In the genomic region with DNA sequence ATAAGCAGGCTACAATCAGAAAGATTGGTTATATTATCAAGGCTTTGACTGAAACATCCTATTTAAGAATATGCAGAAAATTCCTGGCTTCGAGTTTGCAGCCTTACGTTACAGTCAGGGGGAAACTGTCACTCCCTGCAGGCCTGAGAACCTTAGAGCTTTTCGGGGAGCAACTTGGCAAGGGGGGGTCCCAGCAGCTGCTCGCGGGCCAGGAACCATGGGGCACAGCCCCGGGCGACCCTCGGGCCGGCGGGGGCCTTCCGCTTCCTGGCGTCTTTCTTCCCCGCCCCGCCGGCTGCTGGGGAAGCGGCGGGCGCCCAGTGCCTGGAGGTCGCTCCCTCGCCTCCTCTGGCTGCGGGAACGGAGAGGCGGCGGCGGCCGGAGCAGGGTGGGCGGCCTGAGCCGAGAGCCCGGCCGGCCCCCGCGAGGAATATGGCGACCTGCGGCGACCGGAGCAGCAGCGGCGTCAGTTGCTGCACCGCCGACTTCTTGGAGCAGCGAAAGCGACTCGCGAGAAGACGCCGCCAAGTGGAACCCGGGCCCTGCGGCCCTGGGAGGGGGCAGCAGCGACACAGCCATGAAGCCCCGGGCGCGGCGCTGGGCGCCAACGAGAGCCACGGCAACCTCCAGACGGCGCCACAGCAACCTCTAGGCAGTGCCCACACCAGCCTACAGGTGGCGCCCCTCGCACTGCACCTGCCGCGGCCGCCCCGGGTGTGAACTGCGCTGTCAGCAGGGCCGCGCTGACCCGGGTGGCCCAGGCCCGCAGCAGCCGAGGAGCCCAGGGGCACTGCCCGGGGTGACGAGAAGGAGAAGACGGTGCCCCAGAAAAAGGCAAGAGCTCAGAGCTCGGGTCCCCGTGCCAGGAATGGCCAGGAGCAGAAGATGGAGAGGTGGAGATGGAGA, we compare ENCODE assay signal across 9 cellular contexts. TPM values are rescaled to one million over a fixed set of nuclear protein-coding genes. Genes with fewer than 3 reads are reported as not detected.
DNase-seq lines count a peak whose midpoint lies in the region; ATAC-seq, FAIRE-seq and TF ChIP-seq lines count a peak whose summit lies in the region.
"Not testable (repeated sequence)": the region's sequence is repeated elsewhere in the genome, so short reads cannot be mapped to it uniquely, and the experiment has no call there.
"Had no signal": no experiment of that assay in that cellular context is flagged by ENCODE, and none has a peak within 500 bp of the region (broad histone marks: within the 10 kb centered on the region; RNA-seq: fewer than 3 reads in every experiment).

No MANE protein-coding gene starts in this region.

- no CpG with 5 or more reads among the region's 75 CpGs for WGBS in K562 (ENCODE audit: insufficient coverage, low coverage, missing lambda C conversion rate)
- WGBS in right lobe of liver (ENCODE audit: insufficient coverage, low coverage, low lambda C conversion rate, missing lambda C conversion rate), result no CpG with 5 or more reads among the region's 75 CpGs
- 3% methylated on average over 5 of the region's 75 CpGs; no CpG with 5 or more reads in 1 of the 2 donors for WGBS in transverse colon (ENCODE audit: low coverage in 1 of 2), 2 donors

- not testable (repeated sequence) for H3K9me3 ChIP-seq in K562 (replicated peaks; ENCODE audit: control insufficient read depth, insufficient read depth, low read depth, low read length); right lobe of liver; transverse colon

- not testable (repeated sequence) for H2AFZ ChIP-seq in K562 (ENCODE audit: low read depth, low read length)

- H3K9me1 ChIP-seq in K562 (ENCODE audit: control insufficient read depth, insufficient read depth, low read length), result not testable (repeated sequence)

- H4K20me1 ChIP-seq in K562 (replicated peaks; ENCODE audit: control insufficient read depth, insufficient read depth, low read length), result not testable (repeated sequence)

- not testable (repeated sequence) for H3K4me2 ChIP-seq in K562 (ENCODE audit: insufficient read depth, low read length)

- in situ Hi-C loops in K562 (cut with MboI); transverse colon (cut with MboI; ENCODE audit: low pct_ligation_motif_present in 1 of 4, low pct_unique_long_range_greater_than_20kb in 1 of 4, low sequenced_read_pairs in 3 of 4): not testable (repeated sequence)

- H3K27ac ChIP-seq in K562 (ENCODE audit: extremely low read depth, low read depth, low read length); right lobe of liver; transverse colon: not testable (repeated sequence)

- not testable (repeated sequence) for H3K9ac ChIP-seq in K562 (ENCODE audit: insufficient read depth in 1 of 2, low read depth in 2 of 2, low read length in 2 of 2)

- intact Hi-C loops in K562 (cut with micrococcal nuclease); right lobe of liver (cut with DNase I); transverse colon (cut with DNase I; ENCODE audit: low total_unique reads): not testable (repeated sequence)

- H3K4me1 ChIP-seq in K562 (replicated peaks in 1 of 2; ENCODE audit: control insufficient read depth in 2 of 2, insufficient read depth in 2 of 2, low read length in 2 of 2); right lobe of liver; transverse colon: not testable (repeated sequence)

- not testable (repeated sequence) for TF ChIP-seq CTCF in K562 (IDR thresholded peaks at IDR 0.05 in 2 of 3, conservative IDR thresholded peaks at IDR 0.05 in 1 of 3; ENCODE audit: insufficient read depth in 2 of 3, low read depth in 1 of 3, low read length in 3 of 3)
- peak in 1 of 4 donors; percentile 19 for TF ChIP-seq CTCF in right lobe of liver (IDR thresholded peaks at IDR 0.05)
- TF ChIP-seq CTCF in transverse colon (IDR thresholded peaks at IDR 0.05), result peak in 2 of 5 experiments; percentile 9 to 15

- not testable (repeated sequence) for BruUV-seq in K562 (replicated peaks; lab: Mats Ljungman, UMichigan)

- DNase-seq in T-helper 9 cell (peak; percentile 2), transverse colon (peak; percentile 6)
- DNase-seq in K562 (ENCODE audit: extremely low read depth in 1 of 4, low spot score in 3 of 4); right lobe of liver: not testable (repeated sequence)

- ATAC-seq in GM18502 (IDR thresholded peaks at IDR 0.05; ENCODE audit: poor library complexity, unreplicated experiment) (peak; percentile 86), GM19455 (IDR thresholded peaks at IDR 0.05; ENCODE audit: unreplicated experiment) (peak; percentile 92), HG02610 (IDR thresholded peaks at IDR 0.05; ENCODE audit: unreplicated experiment) (peak; percentile 93), HG03159 (IDR thresholded peaks at IDR 0.05; ENCODE audit: unreplicated experiment) (peak; percentile 84), K562 (peak; percentile 99), right lobe of liver (peak; percentile 99 to 100 (median 99))

- POLR2A ChIA-PET in K562 (lab: Yijun Ruan, JAX), result not testable (repeated sequence)

- not testable (repeated sequence) for TF ChIP-seq POLR2A in K562 (conservative IDR thresholded peaks at IDR 0.05); right lobe of liver (IDR thresholded peaks at IDR 0.05); transverse colon (IDR thresholded peaks at IDR 0.05)

- not testable (repeated sequence) for H3K79me2 ChIP-seq in K562 (ENCODE audit: control insufficient read depth, insufficient read depth, low read length)

- CTCF ChIA-PET in K562 (lab: Yijun Ruan, JAX; ENCODE audit: low intra/inter-chr PET ratio), result not testable (repeated sequence)

- TF ChIP-seq RAD21 in K562 (CRISPR knock-in tag; conservative IDR thresholded peaks at IDR 0.05 in 1 of 2, IDR thresholded peaks at IDR 0.05 in 1 of 2), result not testable (repeated sequence)

- H3K4me3 ChIP-seq in K562, right lobe of liver: not testable (repeated sequence)
- peak overlapping the region in 1 of 4 donors; percentile 28 for H3K4me3 ChIP-seq in transverse colon

- not testable (repeated sequence) for TF ChIP-seq EP300 in K562 (IDR thresholded peaks at IDR 0.05; ENCODE audit: low read length); transverse colon (IDR thresholded peaks at IDR 0.05; ENCODE audit: low read depth)

- H3K27me3 ChIP-seq in K562 (ENCODE audit: control insufficient read depth in 2 of 2, insufficient read depth in 2 of 2, low read length in 2 of 2); right lobe of liver; transverse colon: not testable (repeated sequence)

- H3K36me3 ChIP-seq in K562 (ENCODE audit: control insufficient read depth, insufficient read depth, low read length); right lobe of liver; transverse colon: not testable (repeated sequence)

- not testable (repeated sequence) for FAIRE-seq in K562 (lab: Jason Lieb, UNC)

RNA-seq across cellular contexts. Expression of gene NPIPB6, which starts 1.2 kb away (rescaled TPM):
- total RNA-seq in K562 (2011; cell fraction: chromatin; rRNA removed; ENCODE audit: low replicate concordance), result 4.3 and 23.5 TPM in 2 replicates
- total RNA-seq in K562 (2011; cell fraction: nucleolus; rRNA removed), result 1.3 TPM in 1 of 2 replicates, not detected in the other
- 6.6 and 11.0 TPM in 2 replicates for total RNA-seq in K562 (2011; cell fraction: nucleoplasm; rRNA removed)
- total RNA-seq in K562 (2014; rRNA removed), result not detected in 2 replicates
- 0.91 TPM in 1 of 2 replicates, not detected in the other for total RNA-seq in K562 (2014; rRNA removed; fragmentation: Illumina TruSeq; extraction: Trizol)
- 0.72 TPM in 1 of 2 replicates, not detected in the other for total RNA-seq in K562 (2015; rRNA removed; fragmentation: Illumina TruSeq; extraction: Trizol)
- 0.18 and 1.5 TPM in 2 replicates for total RNA-seq in K562 (2021)
- 0.09 and 0.24 TPM in 2 replicates for polyA plus RNA-seq in K562 (2011; rRNA removed)
- polyA plus RNA-seq in K562 (2011; cell fraction: cytosol; rRNA removed), result 0.09 TPM in 1 of 2 replicates, not detected in the other
- polyA plus RNA-seq in K562 (2011; cell fraction: nucleus; rRNA removed), result 0.56 and 0.88 TPM in 2 replicates
- polyA plus RNA-seq in K562 (2012), result 0.16 and 0.58 TPM in 2 replicates
- polyA plus RNA-seq in K562 (2014; fragmentation: Illumina TruSeq; extraction: Trizol), result 0.35 and 0.67 TPM in 2 replicates
- polyA plus RNA-seq in K562 (2014; fragmentation: Nextera tagmentation; extraction: Ambion mirVana), result under 1 TPM; 0.03 TPM
- 0.56 and 0.96 TPM in 2 replicates for polyA plus RNA-seq in K562 (2014; rRNA removed)
- polyA minus RNA-seq in K562 (2011; rRNA and poly(A)+ RNA removed), result 0.91 TPM in 1 of 2 replicates, not detected in the other
- 0.86 TPM in 1 of 2 replicates, not detected in the other for polyA minus RNA-seq in K562 (2011; cell fraction: cytosol; rRNA and poly(A)+ RNA removed)
- polyA minus RNA-seq in K562 (2011; cell fraction: nucleus; rRNA and poly(A)+ RNA removed), result 1.2 and 2.3 TPM in 2 replicates
- total RNA-seq in right lobe of liver, result 1 to 10 TPM in 1 of 6 experiments, under 1 TPM in 3, not detected in 2; 0.47 to 2.4 (median 0.72) TPM
- 10 to 100 TPM in 1 of 4 donors, 1 to 10 TPM in 1, not detected in 2; 5.8 to 12.7 TPM for total RNA-seq in transverse colon
- total RNA-seq: LHCN-M2 had no signal

RNA-seq across cellular contexts. Expression of gene EIF3CL, which starts 39.1 kb away (rescaled TPM):
- total RNA-seq in K562 (2011; cell fraction: chromatin; rRNA removed; ENCODE audit: low replicate concordance), result 35.0 and 124 TPM in 2 replicates
- total RNA-seq in K562 (2011; cell fraction: nucleolus; rRNA removed), result 103 and 124 TPM in 2 replicates
- total RNA-seq in K562 (2011; cell fraction: nucleoplasm; rRNA removed), result 58.5 and 82.2 TPM in 2 replicates
- total RNA-seq in K562 (2014; rRNA removed), result 85.4 and 89.8 TPM in 2 replicates
- 30.7 and 40.1 TPM in 2 replicates for total RNA-seq in K562 (2014; rRNA removed; fragmentation: Illumina TruSeq; extraction: Trizol)
- total RNA-seq in K562 (2015; rRNA removed; fragmentation: Illumina TruSeq; extraction: Trizol), result 88.1 and 88.2 TPM in 2 replicates
- total RNA-seq in K562 (2021), result 78.1 and 112 TPM in 2 replicates
- 130 and 155 TPM in 2 replicates for polyA plus RNA-seq in K562 (2011; rRNA removed)
- polyA plus RNA-seq in K562 (2011; cell fraction: cytosol; rRNA removed), result 215 and 296 TPM in 2 replicates
- 112 and 132 TPM in 2 replicates for polyA plus RNA-seq in K562 (2011; cell fraction: nucleus; rRNA removed)
- 44.6 and 46.0 TPM in 2 replicates for polyA plus RNA-seq in K562 (2012)
- polyA plus RNA-seq in K562 (2014; fragmentation: Illumina TruSeq; extraction: Trizol), result 119 and 183 TPM in 2 replicates
- polyA plus RNA-seq in K562 (2014; fragmentation: Nextera tagmentation; extraction: Ambion mirVana), result 10 to 100 TPM in 1 of 2 experiments, 1 to 10 TPM in 1; 3.7 to 10.4 TPM
- 78.1 and 99.2 TPM in 2 replicates for polyA plus RNA-seq in K562 (2014; rRNA removed)
- 223 and 350 TPM in 2 replicates for polyA minus RNA-seq in K562 (2011; rRNA and poly(A)+ RNA removed)
- 170 and 213 TPM in 2 replicates for polyA minus RNA-seq in K562 (2011; cell fraction: cytosol; rRNA and poly(A)+ RNA removed)
- 67.6 and 92.4 TPM in 2 replicates for polyA minus RNA-seq in K562 (2011; cell fraction: nucleus; rRNA and poly(A)+ RNA removed)
- total RNA-seq in right lobe of liver, result 100 to 1,000 TPM in 2 of 6 experiments, 10 to 100 TPM in 1, 1 to 10 TPM in 2, under 1 TPM in 1; 0.07 to 146 (median 19.7) TPM
- 100 to 1,000 TPM; 114 to 406 (median 185) TPM for total RNA-seq in transverse colon
